Comparison of ENCODE assay signal across 1 cellular context in the genomic region with DNA sequence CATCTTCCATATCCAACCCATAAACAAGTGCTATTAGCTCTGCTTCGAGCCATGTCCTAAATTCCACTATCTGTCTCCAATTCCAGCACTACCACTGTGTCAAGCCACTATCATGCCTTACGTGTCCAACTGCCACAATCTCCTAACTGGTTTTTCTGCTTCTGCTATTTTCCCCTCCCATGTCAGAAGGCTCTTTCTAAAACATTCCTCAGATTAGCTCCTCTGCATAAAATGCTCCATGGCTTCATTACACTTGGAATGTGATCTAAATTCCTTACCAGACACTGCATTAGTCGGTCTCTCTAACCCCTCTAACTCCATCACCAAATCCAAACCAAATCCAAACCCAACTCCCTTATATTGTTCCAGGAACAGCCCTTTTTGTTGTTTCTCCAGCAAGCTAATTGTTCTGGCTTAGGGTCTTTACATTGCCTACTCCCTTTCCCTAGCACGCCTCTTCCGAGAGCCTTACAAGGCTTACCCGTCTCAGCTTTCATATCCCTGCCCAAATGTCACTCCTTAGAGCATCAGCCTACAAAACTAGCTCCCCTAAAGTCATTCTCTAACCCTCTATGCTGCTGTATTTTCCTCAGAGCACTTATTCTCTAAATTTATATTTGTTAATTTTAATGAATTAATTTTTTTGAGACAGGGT.
TF ChIP-seq lines count a peak whose summit lies in the region.

No MANE protein-coding gene starts in this region.

TF ChIP-seq in WTC11, 78 proteins besides CTCF, POLR2A, EP300 and RAD21 (continued from another document):
- TF ChIP-seq, protein P1, sequence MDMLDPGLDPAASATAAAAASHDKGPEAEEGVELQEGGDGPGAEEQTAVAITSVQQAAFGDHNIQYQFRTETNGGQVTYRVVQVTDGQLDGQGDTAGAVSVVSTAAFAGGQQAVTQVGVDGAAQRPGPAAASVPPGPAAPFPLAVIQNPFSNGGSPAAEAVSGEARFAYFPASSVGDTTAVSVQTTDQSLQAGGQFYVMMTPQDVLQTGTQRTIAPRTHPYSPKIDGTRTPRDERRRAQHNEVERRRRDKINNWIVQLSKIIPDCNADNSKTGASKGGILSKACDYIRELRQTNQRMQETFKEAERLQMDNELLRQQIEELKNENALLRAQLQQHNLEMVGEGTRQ (CRISPR knock-in tag; IDR thresholded peaks at IDR 0.05): no peak
- TF ChIP-seq, protein P2, sequence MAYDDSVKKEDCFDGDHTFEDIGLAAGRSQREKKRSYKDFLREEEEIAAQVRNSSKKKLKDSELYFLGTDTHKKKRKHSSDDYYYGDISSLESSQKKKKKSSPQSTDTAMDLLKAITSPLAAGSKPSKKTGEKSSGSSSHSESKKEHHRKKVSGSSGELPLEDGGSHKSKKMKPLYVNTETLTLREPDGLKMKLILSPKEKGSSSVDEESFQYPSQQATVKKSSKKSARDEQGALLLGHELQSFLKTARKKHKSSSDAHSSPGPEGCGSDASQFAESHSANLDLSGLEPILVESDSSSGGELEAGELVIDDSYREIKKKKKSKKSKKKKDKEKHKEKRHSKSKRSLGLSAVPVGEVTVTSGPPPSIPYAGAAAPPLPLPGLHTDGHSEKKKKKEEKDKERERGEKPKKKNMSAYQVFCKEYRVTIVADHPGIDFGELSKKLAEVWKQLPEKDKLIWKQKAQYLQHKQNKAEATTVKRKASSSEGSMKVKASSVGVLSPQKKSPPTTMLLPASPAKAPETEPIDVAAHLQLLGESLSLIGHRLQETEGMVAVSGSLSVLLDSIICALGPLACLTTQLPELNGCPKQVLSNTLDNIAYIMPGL (CRISPR knock-in tag; IDR thresholded peaks at IDR 0.05): no peak
- TF ChIP-seq TEAD1 (CRISPR knock-in tag; IDR thresholded peaks at IDR 0.05) (no peak), ZNF219 (CRISPR knock-in tag; IDR thresholded peaks at IDR 0.05; ENCODE audit: borderline replicate concordance) (no peak), SP1 (CRISPR knock-in tag; conservative IDR thresholded peaks at IDR 0.05) (no peak), SMAD4 (CRISPR knock-in tag; IDR thresholded peaks at IDR 0.05) (no peak)
TF ChIP-seq in WTC11: peak in this region for 0.
